ENCODE assay signal across 1 cellular context in the genomic region with DNA sequence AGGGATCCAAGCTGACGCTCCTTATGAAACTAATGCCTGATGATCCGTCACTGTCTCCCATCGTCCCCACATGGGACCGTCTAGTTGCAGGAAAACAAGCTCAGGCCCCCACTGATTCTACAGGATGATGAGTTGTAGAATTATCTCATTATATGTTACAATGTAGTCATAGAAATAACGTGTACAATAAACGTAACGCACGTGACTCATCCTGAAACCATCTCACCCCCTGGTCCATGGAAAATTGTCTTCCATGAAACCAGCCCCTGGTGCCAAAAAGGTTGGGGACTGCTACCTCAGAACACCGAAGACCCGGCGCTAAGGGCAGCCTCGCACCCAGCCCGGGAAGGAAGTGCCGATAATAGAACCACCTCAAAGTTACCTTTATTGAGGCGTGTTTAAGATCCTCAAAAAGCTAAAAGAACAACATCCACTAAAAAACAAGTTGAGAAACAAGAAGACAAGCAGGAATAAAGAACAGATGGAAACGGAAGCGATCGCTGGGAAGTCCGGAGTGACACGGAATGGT.
TF ChIP-seq lines count a peak whose summit lies in the region.

No MANE protein-coding gene starts in this region.

TF ChIP-seq in SK-N-SH treated with all-trans-retinoic acid at 6 μM for 48 hours, 23 proteins besides CTCF, POLR2A, EP300 and RAD21 (continued from another document):
- TF ChIP-seq TCF4 (CRISPR knock-in tag; IDR thresholded peaks at IDR 0.05; ENCODE audit: borderline replicate concordance) = no peak
- TF ChIP-seq CSDC2 (CRISPR knock-in tag; IDR thresholded peaks at IDR 0.05) = no peak
